1 cellular context compared by ENCODE assay signal in genomic region chr19:14112809-14113385, GRCh38.
TF ChIP-seq lines count a peak whose summit lies in the region.

No MANE protein-coding gene starts in this region.

TF ChIP-seq in HepG2, 621 proteins besides CTCF, POLR2A, EP300 and RAD21 (continued from another document and continues in another):
- TF ChIP-seq MXD4 (CRISPR knock-in tag; IDR thresholded peaks at IDR 0.05), result no peak
- TF ChIP-seq NPAS2 (CRISPR knock-in tag; IDR thresholded peaks at IDR 0.05; ENCODE audit: borderline replicate concordance), result no peak
- TF ChIP-seq JUND (CRISPR knock-in tag; IDR thresholded peaks at IDR 0.05), result no peak
- peak; percentile 62; the same call in 1 of the 2 replicates for TF ChIP-seq NR2F6 (IDR thresholded peaks at IDR 0.05)
- peak; percentile 78 for TF ChIP-seq NR2F6 (CRISPR knock-in tag; IDR thresholded peaks at IDR 0.05)
- TF ChIP-seq, protein P1, sequence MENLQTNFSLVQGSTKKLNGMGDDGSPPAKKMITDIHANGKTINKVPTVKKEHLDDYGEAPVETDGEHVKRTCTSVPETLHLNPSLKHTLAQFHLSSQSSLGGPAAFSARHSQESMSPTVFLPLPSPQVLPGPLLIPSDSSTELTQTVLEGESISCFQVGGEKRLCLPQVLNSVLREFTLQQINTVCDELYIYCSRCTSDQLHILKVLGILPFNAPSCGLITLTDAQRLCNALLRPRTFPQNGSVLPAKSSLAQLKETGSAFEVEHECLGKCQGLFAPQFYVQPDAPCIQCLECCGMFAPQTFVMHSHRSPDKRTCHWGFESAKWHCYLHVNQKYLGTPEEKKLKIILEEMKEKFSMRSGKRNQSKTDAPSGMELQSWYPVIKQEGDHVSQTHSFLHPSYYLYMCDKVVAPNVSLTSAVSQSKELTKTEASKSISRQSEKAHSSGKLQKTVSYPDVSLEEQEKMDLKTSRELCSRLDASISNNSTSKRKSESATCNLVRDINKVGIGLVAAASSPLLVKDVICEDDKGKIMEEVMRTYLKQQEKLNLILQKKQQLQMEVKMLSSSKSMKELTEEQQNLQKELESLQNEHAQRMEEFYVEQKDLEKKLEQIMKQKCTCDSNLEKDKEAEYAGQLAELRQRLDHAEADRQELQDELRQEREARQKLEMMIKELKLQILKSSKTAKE (CRISPR knock-in tag; IDR thresholded peaks at IDR 0.05; ENCODE audit: borderline replicate concordance), result no peak
- TF ChIP-seq HOXA3 (CRISPR knock-in tag; IDR thresholded peaks at IDR 0.05), result peak; percentile 54; the same call in 1 of the 2 replicates
- TF ChIP-seq ZNF260 (CRISPR knock-in tag; IDR thresholded peaks at IDR 0.05; ENCODE audit: borderline replicate concordance, low read depth), result no peak
- TF ChIP-seq ZFP1 (CRISPR knock-in tag; IDR thresholded peaks at IDR 0.05), result no peak
- TF ChIP-seq TRAFD1 (CRISPR knock-in tag; IDR thresholded peaks at IDR 0.05; ENCODE audit: borderline replicate concordance), result no peak
- no peak for TF ChIP-seq ZNF160 (CRISPR knock-in tag; IDR thresholded peaks at IDR 0.05)
- TF ChIP-seq RCOR2 (CRISPR knock-in tag; IDR thresholded peaks at IDR 0.05), result no peak
- TF ChIP-seq, protein P2, sequence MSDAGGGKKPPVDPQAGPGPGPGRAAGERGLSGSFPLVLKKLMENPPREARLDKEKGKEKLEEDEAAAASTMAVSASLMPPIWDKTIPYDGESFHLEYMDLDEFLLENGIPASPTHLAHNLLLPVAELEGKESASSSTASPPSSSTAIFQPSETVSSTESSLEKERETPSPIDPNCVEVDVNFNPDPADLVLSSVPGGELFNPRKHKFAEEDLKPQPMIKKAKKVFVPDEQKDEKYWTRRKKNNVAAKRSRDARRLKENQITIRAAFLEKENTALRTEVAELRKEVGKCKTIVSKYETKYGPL (CRISPR knock-in tag; IDR thresholded peaks at IDR 0.05), result no peak
- no peak for TF ChIP-seq ZNF558 (CRISPR knock-in tag; IDR thresholded peaks at IDR 0.05; ENCODE audit: borderline replicate concordance)
- TF ChIP-seq SRSF9 (IDR thresholded peaks at IDR 0.05; ENCODE audit: borderline replicate concordance, insufficient read depth, low read depth, low read length, poor library complexity, severe bottlenecking), result no peak
- no peak for TF ChIP-seq SUZ12 (IDR thresholded peaks at IDR 0.05; ENCODE audit: low read depth, low read length)
- TF ChIP-seq RXRA (CRISPR knock-in tag; IDR thresholded peaks at IDR 0.05), result peak; percentile 66; the same call in 1 of the 2 replicates
- TF ChIP-seq ZNF335 (CRISPR knock-in tag; IDR thresholded peaks at IDR 0.05), result no peak
- no peak for TF ChIP-seq HHEX (CRISPR knock-in tag; IDR thresholded peaks at IDR 0.05)
- TF ChIP-seq ZNF562 (CRISPR knock-in tag; IDR thresholded peaks at IDR 0.05; ENCODE audit: borderline replicate concordance), result no peak
- TF ChIP-seq ZNF782 (CRISPR knock-in tag; IDR thresholded peaks at IDR 0.05; ENCODE audit: borderline replicate concordance), result no peak
- TF ChIP-seq ZFP41 (CRISPR knock-in tag; IDR thresholded peaks at IDR 0.05; ENCODE audit: borderline replicate concordance), result no peak
- TF ChIP-seq SRSF1 (optimal IDR thresholded peaks at IDR 0.05; ENCODE audit: low read depth, low read length), result no peak
- no peak for TF ChIP-seq FOXO1 (CRISPR knock-in tag; IDR thresholded peaks at IDR 0.05)
- no peak for TF ChIP-seq ZKSCAN8 (CRISPR knock-in tag; IDR thresholded peaks at IDR 0.05; ENCODE audit: borderline replicate concordance)
- no peak for TF ChIP-seq TFDP2 (CRISPR knock-in tag; IDR thresholded peaks at IDR 0.05)
- no peak for TF ChIP-seq ARNT (IDR thresholded peaks at IDR 0.05)
- TF ChIP-seq HINFP (CRISPR knock-in tag; IDR thresholded peaks at IDR 0.05; ENCODE audit: low read depth), result no peak
- TF ChIP-seq CHD4 (IDR thresholded peaks at IDR 0.05; ENCODE audit: borderline replicate concordance, low read length), result no peak
- no peak for TF ChIP-seq PHF5A (CRISPR knock-in tag; IDR thresholded peaks at IDR 0.05; ENCODE audit: low read depth, unreplicated experiment)
- no peak for TF ChIP-seq ZSCAN30 (CRISPR knock-in tag; IDR thresholded peaks at IDR 0.05)
- no peak for TF ChIP-seq ZNF83 (CRISPR knock-in tag; IDR thresholded peaks at IDR 0.05; ENCODE audit: borderline replicate concordance)
- no peak for TF ChIP-seq U2AF1 (optimal IDR thresholded peaks at IDR 0.05; ENCODE audit: low read depth, low read length)
- TF ChIP-seq GATAD1 (CRISPR knock-in tag; IDR thresholded peaks at IDR 0.05), result 0 out of 2 replicates have a peak, but pooled peaks have one; percentile 11
- TF ChIP-seq, protein P3, sequence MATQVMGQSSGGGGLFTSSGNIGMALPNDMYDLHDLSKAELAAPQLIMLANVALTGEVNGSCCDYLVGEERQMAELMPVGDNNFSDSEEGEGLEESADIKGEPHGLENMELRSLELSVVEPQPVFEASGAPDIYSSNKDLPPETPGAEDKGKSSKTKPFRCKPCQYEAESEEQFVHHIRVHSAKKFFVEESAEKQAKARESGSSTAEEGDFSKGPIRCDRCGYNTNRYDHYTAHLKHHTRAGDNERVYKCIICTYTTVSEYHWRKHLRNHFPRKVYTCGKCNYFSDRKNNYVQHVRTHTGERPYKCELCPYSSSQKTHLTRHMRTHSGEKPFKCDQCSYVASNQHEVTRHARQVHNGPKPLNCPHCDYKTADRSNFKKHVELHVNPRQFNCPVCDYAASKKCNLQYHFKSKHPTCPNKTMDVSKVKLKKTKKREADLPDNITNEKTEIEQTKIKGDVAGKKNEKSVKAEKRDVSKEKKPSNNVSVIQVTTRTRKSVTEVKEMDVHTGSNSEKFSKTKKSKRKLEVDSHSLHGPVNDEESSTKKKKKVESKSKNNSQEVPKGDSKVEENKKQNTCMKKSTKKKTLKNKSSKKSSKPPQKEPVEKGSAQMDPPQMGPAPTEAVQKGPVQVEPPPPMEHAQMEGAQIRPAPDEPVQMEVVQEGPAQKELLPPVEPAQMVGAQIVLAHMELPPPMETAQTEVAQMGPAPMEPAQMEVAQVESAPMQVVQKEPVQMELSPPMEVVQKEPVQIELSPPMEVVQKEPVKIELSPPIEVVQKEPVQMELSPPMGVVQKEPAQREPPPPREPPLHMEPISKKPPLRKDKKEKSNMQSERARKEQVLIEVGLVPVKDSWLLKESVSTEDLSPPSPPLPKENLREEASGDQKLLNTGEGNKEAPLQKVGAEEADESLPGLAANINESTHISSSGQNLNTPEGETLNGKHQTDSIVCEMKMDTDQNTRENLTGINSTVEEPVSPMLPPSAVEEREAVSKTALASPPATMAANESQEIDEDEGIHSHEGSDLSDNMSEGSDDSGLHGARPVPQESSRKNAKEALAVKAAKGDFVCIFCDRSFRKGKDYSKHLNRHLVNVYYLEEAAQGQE (IDR thresholded peaks at IDR 0.05; ENCODE audit: borderline replicate concordance in 1 of 2, low read depth in 1 of 2, low read length in 2 of 2), result no peak
- no peak for TF ChIP-seq TRIM24 (CRISPR knock-in tag; IDR thresholded peaks at IDR 0.05)
- TF ChIP-seq SOX6 (IDR thresholded peaks at IDR 0.05), result no peak
- TF ChIP-seq SOX6 (CRISPR knock-in tag; IDR thresholded peaks at IDR 0.05), result peak; percentile 15; the same call in 1 of the 2 replicates
- TF ChIP-seq, protein P4, sequence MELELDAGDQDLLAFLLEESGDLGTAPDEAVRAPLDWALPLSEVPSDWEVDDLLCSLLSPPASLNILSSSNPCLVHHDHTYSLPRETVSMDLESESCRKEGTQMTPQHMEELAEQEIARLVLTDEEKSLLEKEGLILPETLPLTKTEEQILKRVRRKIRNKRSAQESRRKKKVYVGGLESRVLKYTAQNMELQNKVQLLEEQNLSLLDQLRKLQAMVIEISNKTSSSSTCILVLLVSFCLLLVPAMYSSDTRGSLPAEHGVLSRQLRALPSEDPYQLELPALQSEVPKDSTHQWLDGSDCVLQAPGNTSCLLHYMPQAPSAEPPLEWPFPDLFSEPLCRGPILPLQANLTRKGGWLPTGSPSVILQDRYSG (CRISPR knock-in tag; IDR thresholded peaks at IDR 0.05), result no peak
- no peak for TF ChIP-seq ZNF296 (CRISPR knock-in tag; conservative IDR thresholded peaks at IDR 0.05)
- TF ChIP-seq, protein P5, sequence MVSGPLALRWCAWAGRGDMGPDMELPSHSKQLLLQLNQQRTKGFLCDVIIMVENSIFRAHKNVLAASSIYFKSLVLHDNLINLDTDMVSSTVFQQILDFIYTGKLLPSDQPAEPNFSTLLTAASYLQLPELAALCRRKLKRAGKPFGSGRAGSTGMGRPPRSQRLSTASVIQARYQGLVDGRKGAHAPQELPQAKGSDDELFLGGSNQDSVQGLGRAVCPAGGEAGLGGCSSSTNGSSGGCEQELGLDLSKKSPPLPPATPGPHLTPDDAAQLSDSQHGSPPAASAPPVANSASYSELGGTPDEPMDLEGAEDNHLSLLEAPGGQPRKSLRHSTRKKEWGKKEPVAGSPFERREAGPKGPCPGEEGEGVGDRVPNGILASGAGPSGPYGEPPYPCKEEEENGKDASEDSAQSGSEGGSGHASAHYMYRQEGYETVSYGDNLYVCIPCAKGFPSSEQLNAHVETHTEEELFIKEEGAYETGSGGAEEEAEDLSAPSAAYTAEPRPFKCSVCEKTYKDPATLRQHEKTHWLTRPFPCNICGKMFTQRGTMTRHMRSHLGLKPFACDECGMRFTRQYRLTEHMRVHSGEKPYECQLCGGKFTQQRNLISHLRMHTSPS (CRISPR knock-in tag; IDR thresholded peaks at IDR 0.05; ENCODE audit: low read depth), result no peak; the same call in 1 of the 2 replicates
- TF ChIP-seq, protein P6, sequence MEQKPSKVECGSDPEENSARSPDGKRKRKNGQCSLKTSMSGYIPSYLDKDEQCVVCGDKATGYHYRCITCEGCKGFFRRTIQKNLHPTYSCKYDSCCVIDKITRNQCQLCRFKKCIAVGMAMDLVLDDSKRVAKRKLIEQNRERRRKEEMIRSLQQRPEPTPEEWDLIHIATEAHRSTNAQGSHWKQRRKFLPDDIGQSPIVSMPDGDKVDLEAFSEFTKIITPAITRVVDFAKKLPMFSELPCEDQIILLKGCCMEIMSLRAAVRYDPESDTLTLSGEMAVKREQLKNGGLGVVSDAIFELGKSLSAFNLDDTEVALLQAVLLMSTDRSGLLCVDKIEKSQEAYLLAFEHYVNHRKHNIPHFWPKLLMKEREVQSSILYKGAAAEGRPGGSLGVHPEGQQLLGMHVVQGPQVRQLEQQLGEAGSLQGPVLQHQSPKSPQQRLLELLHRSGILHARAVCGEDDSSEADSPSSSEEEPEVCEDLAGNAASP (CRISPR knock-in tag; IDR thresholded peaks at IDR 0.05; ENCODE audit: borderline replicate concordance), result 0 out of 2 replicates have a peak, but pooled peaks have one; percentile 45
- TF ChIP-seq NR2C2 (CRISPR knock-in tag; IDR thresholded peaks at IDR 0.05; ENCODE audit: borderline replicate concordance), result peak; percentile 52; the same call in 1 of the 2 replicates
- TF ChIP-seq, protein P7, sequence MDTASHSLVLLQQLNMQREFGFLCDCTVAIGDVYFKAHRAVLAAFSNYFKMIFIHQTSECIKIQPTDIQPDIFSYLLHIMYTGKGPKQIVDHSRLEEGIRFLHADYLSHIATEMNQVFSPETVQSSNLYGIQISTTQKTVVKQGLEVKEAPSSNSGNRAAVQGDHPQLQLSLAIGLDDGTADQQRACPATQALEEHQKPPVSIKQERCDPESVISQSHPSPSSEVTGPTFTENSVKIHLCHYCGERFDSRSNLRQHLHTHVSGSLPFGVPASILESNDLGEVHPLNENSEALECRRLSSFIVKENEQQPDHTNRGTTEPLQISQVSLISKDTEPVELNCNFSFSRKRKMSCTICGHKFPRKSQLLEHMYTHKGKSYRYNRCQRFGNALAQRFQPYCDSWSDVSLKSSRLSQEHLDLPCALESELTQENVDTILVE (CRISPR knock-in tag; IDR thresholded peaks at IDR 0.05), result no peak
- no peak for TF ChIP-seq NRL (CRISPR knock-in tag; IDR thresholded peaks at IDR 0.05; ENCODE audit: borderline replicate concordance)
- no peak for TF ChIP-seq HOXD1 (CRISPR knock-in tag; IDR thresholded peaks at IDR 0.05)
- TF ChIP-seq, protein P8, sequence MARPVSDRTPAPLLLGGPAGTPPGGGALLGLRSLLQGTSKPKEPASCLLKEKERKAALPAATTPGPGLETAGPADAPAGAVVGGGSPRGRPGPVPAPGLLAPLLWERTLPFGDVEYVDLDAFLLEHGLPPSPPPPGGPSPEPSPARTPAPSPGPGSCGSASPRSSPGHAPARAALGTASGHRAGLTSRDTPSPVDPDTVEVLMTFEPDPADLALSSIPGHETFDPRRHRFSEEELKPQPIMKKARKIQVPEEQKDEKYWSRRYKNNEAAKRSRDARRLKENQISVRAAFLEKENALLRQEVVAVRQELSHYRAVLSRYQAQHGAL (CRISPR knock-in tag; IDR thresholded peaks at IDR 0.05; ENCODE audit: not compliant biosample characterization), result no peak
- no peak for TF ChIP-seq ZNF75D (CRISPR knock-in tag; IDR thresholded peaks at IDR 0.05; ENCODE audit: borderline replicate concordance)
